In genomic region chr2:16386000-16386399, GRCh38 we compare ENCODE assay signal across 24 cellular contexts.
"Had no signal": no experiment of that assay in that cellular context is flagged by ENCODE, and none has a peak within 500 bp of the region (broad histone marks: within the 10 kb centered on the region; RNA-seq: fewer than 3 reads in every experiment).

No MANE protein-coding gene starts in this region.

- H3K27me3 Mint-ChIP-seq: stimulated activated naive CD8-positive, alpha-beta T cell treated with anti-CD3 and anti-CD28 coated beads, Interleukin-15, amount 100 ng/mL, for 72 hours had no signal

- H3K9me3 Mint-ChIP-seq: natural killer cell; stimulated activated naive CD8-positive, alpha-beta T cell treated with anti-CD3 and anti-CD28 coated beads, Interleukin-15, amount 100 ng/mL, for 72 hours had no signal

- H3K4me1 Mint-ChIP-seq: natural killer cell; stimulated activated naive CD8-positive, alpha-beta T cell treated with anti-CD3 and anti-CD28 coated beads, Interleukin-15, amount 100 ng/mL, for 72 hours had no signal

- H3K27ac Mint-ChIP-seq: natural killer cell; stimulated activated naive CD8-positive, alpha-beta T cell treated with anti-CD3 and anti-CD28 coated beads, Interleukin-15, amount 100 ng/mL, for 72 hours had no signal

- H3K4me1 ChIP-seq: gastrocnemius medialis, lower lobe of right lung, pancreas, suprapubic skin, transverse colon, upper lobe of right lung, uterus had no signal

- H3K4me3 Mint-ChIP-seq: natural killer cell; stimulated activated naive CD8-positive, alpha-beta T cell treated with anti-CD3 and anti-CD28 coated beads, Interleukin-15, amount 100 ng/mL, for 72 hours had no signal

- H3K36me3 ChIP-seq: gastrocnemius medialis, lower lobe of right lung, pancreas, suprapubic skin, transverse colon, upper lobe of right lung, uterus had no signal

- H3K36me3 Mint-ChIP-seq: natural killer cell had no signal

- H3K27me3 ChIP-seq: gastrocnemius medialis, pancreas, suprapubic skin, transverse colon, upper lobe of right lung, uterus had no signal

- H3K4me3 ChIP-seq: dorsolateral prefrontal cortex, gastrocnemius medialis, lower lobe of right lung, pancreas, smooth muscle cell, suprapubic skin, transverse colon, upper lobe of right lung, uterus had no signal

- H3K9me3 ChIP-seq: gastrocnemius medialis, lower lobe of right lung, pancreas, suprapubic skin, transverse colon, upper lobe of right lung, uterus had no signal

- FAIRE-seq: pancreas had no signal

- DNase-seq: dorsolateral prefrontal cortex; effector CD4-positive, alpha-beta T cell; foreskin fibroblast; gastrocnemius medialis; head of caudate nucleus; hippocampal formation; islet precursor cell; kidney glomerular epithelial cell; lower lobe of right lung; natural killer cell; occipital lobe; stimulated activated CD4-positive, alpha-beta T cell treated with anti-CD3 and anti-CD28 coated beads, Interleukin-12 subunit alpha, Interleukin-12 subunit beta, amount 100 ng/mL, for 4 hours; stimulated activated CD4-positive, alpha-beta T cell treated with anti-CD3 and anti-CD28 coated beads, Interleukin-1b, Interleukin-23, amount 100 ng/mL, for 48 hours; stimulated activated CD4-positive, alpha-beta T cell treated with anti-CD3 and anti-CD28 coated beads, Interleukin-4, amount 100 ng/mL, for 1 hour; stimulated activated CD8-positive, alpha-beta memory T cell treated with anti-CD3 and anti-CD28 coated beads, Interleukin-4, amount 100 ng/mL, for 48 hours; stimulated activated naive CD4-positive, alpha-beta T cell; stimulated activated naive CD8-positive, alpha-beta T cell treated with anti-CD3 and anti-CD28 coated beads, Interleukin-15, amount 100 ng/mL, for 72 hours; transverse colon; upper lobe of right lung; uterus had no signal

- H3K27ac ChIP-seq: dorsolateral prefrontal cortex, gastrocnemius medialis, lower lobe of right lung, pancreas, suprapubic skin, transverse colon, upper lobe of right lung, uterus had no signal

- ATAC-seq: gastrocnemius medialis; lower lobe of right lung; natural killer cell; sciatic nerve; stimulated activated naive CD8-positive, alpha-beta T cell treated with anti-CD3 and anti-CD28 coated beads, Interleukin-15, amount 100 ng/mL, for 72 hours; upper lobe of right lung had no signal
